In the genomic region with DNA sequence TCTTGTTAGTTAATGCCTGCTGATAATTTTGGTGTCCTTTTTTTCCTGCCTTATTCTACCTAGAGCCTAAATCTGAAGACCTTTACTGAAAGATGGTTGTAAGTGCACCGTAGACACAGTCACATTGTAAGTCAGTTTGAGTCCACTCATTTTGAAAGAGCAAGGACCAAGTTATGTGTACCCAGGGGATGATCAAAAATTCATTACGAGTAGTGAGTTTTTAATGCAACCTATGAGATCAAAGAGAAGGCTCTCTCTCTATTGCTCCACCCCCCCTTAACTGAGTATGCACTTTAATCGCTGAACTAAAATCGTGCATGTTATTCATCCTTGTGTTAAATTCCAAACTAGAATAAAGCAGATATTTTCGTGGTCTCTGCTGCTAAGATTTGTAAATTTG, we compare ENCODE assay signal across 1 cellular context.
TF ChIP-seq lines count a peak whose summit lies in the region.

No MANE protein-coding gene starts in this region.

TF ChIP-seq in K562, 482 proteins besides CTCF, POLR2A, EP300 and RAD21:
- no peak for TF ChIP-seq HINFP (tag; conservative IDR thresholded peaks at IDR 0.05; ENCODE audit: low read depth)
- TF ChIP-seq LEF1 (IDR thresholded peaks at IDR 0.05), result peak; percentile 32; the same call in 1 of the 2 replicates
